23 cellular contexts compared by ENCODE assay signal in the genomic region with DNA sequence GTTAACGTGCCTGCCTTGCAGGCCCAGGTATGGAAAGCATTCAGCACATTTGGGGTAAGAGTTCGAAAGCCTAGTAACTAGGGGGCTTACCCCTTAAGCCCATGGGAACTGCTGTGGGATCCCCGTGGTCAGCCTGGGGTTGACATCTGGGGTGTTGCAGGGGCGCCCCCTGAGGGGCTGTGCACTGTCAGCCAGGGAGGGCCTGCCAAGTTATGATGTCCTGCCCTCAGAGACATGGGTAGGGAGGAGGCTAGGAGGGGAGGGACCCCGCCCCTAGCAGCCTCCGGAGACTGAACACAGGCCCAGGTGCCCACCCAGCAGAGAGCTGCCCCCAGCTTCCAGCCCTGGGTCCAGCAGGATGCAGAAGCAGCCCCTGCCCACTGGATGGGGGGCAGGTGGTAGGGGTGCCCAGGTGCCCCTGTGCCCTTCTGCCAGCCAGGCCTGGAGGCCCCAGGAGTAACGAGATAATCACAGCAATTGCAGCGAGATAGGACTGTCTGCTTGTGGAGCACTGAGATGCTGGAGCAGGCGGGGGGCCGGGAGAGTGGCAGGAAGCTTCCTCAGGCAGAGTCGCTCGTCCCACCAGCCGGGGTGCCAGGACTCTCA.
DNase-seq lines count a peak whose midpoint lies in the region; ATAC-seq, FAIRE-seq and TF ChIP-seq lines count a peak whose summit lies in the region.
"Had no signal": no experiment of that assay in that cellular context is flagged by ENCODE, and none has a peak within 500 bp of the region (broad histone marks: within the 10 kb centered on the region; RNA-seq: fewer than 3 reads in every experiment).

No MANE protein-coding gene starts in this region.

- H3K9me3 Mint-ChIP-seq in GM23338, result no peaks in the 10 kb centered on the region
- no peaks in the 10 kb centered on the region for H3K9me3 Mint-ChIP-seq in activated CD8-positive, alpha-beta memory T cell treated with anti-CD3 and anti-CD28 coated beads, Interleukin-2, amount 10 ng/mL, durations not matched to agents 7 days and 5 days (ENCODE audit: low read depth)
- H3K9me3 Mint-ChIP-seq: CD8-positive, alpha-beta memory T cell; HFFc6; IgD-negative memory B cell had no signal

- 34% methylated on average over 13 of the region's 13 CpGs for WGBS in GM12878 (ENCODE audit: insufficient coverage, insufficient replicate concordance, low lambda C conversion rate, missing lambda C conversion rate)
- 84% methylated on average over 13 of the region's 13 CpGs for WGBS in mesenchymal stem cell

- no peaks in the 10 kb centered on the region for H3K79me1 ChIP-seq in mesenchymal stem cell (replicated peaks; ENCODE audit: low read length, poor library complexity, severe bottlenecking)

- no peak overlapping the region for H3K27ac Mint-ChIP-seq in GM23338
- H3K27ac Mint-ChIP-seq in activated CD8-positive, alpha-beta memory T cell treated with anti-CD3 and anti-CD28 coated beads, Interleukin-2, amount 10 ng/mL, durations not matched to agents 7 days and 5 days, result no peak overlapping the region
- H3K27ac Mint-ChIP-seq: CD8-positive, alpha-beta memory T cell; HFFc6; IgD-negative memory B cell had no signal

- H4K8ac ChIP-seq in mesenchymal stem cell (ENCODE audit: low read length), result no peak overlapping the region

- TF ChIP-seq RAD21 in GM12878 (IDR thresholded peaks at IDR 0.05; ENCODE audit: insufficient read depth, low read depth, low read length), result no peak

- no peak overlapping the region for H2BK120ac ChIP-seq in mesenchymal stem cell (ENCODE audit: low read depth, low read length)

- no peak overlapping the region for H3K4ac ChIP-seq in mesenchymal stem cell (ENCODE audit: low read depth in 1 of 2, low read length in 2 of 2)

- H3K4me3 Mint-ChIP-seq in GM23338, result no peak overlapping the region
- H3K4me3 Mint-ChIP-seq in activated CD8-positive, alpha-beta memory T cell treated with anti-CD3 and anti-CD28 coated beads, Interleukin-2, amount 10 ng/mL, durations not matched to agents 7 days and 5 days, result no peak overlapping the region
- H3K4me3 Mint-ChIP-seq: CD8-positive, alpha-beta memory T cell; HFFc6 had no signal

- CTCF ChIA-PET in GM12878 (lab: Yijun Ruan, JAX), result interaction anchor here (0.7 to 1.1 kb wide), 2 partner anchors 30 to 31 kb away, joined by 3 read pairs; no protein-coding TSS in a partner anchor
- CTCF ChIA-PET in activated CD8-positive, alpha-beta memory T cell treated with anti-CD3 and anti-CD28 coated beads, Interleukin-2, amount 10 ng/mL, durations not matched to agents 7 days and 5 days (lab: Charles Lee), result no interaction called here

- RAD21 ChIA-PET in GM12878 (lab: Charles Lee; ENCODE audit: unreplicated experiment), result no interaction called here

- H3K27me3 ChIP-seq in GM23338 (ENCODE audit: insufficient read depth) (no peaks in the 10 kb centered on the region), GM12878 (replicated peaks in 1 of 2; ENCODE audit: control insufficient read depth in 2 of 2, insufficient read depth in 2 of 2, low read length in 1 of 2) (no peaks in the 10 kb centered on the region; a peak in 1 of 4 replicates), mesenchymal stem cell (ENCODE audit: control insufficient read depth in 1 of 2, insufficient read depth in 1 of 2, low read length in 2 of 2) (peaks cover 15 to 49% of the 10 kb centered on the region in 2 experiments)

- H3K18ac ChIP-seq in mesenchymal stem cell (ENCODE audit: low read depth in 1 of 2, low read length in 2 of 2), result no peak overlapping the region

- H3K4me1 ChIP-seq in GM23338 (ENCODE audit: insufficient read depth), result peaks cover 26% of the 10 kb centered on the region
- no peaks in the 10 kb centered on the region for H3K4me1 ChIP-seq in GM12878 (ENCODE audit: control insufficient read depth, insufficient read depth, low read length)
- H3K4me1 ChIP-seq in mesenchymal stem cell (ENCODE audit: control insufficient read depth, insufficient read depth, low read depth, low read length), result no peaks in the 10 kb centered on the region

- intact Hi-C loops in GM12878 (cut with micrococcal nuclease; ENCODE audit: unreplicated experiment), result no loop called here

- in situ Hi-C loops in GM12878 (cut with MboI), result no loop called here

- TF ChIP-seq CTCF in GM23338 (conservative IDR thresholded peaks at IDR 0.05; ENCODE audit: low read depth in 2 of 2) (peak; percentile 8 to 53; a peak in 2 of 4 replicates), GM12878 (IDR thresholded peaks at IDR 0.05 in 2 of 3, conservative IDR thresholded peaks at IDR 0.05 in 1 of 3; ENCODE audit: control insufficient read depth in 2 of 3, extremely low read depth in 1 of 3, insufficient read depth in 1 of 3, low read depth in 3 of 3, low read length in 3 of 3) (no peak)

- H2BK12ac ChIP-seq in mesenchymal stem cell (ENCODE audit: low read length in 2 of 2), result no peak overlapping the region

- no peak for FAIRE-seq in GM12878 (lab: Jason Lieb, UNC)
- FAIRE-seq: H54 had no signal

- no peak overlapping the region for H4K91ac ChIP-seq in mesenchymal stem cell (ENCODE audit: low read length)

- no peaks in the 10 kb centered on the region; the same call in 2 of the 3 replicates for H3K36me3 Mint-ChIP-seq in GM23338 (ENCODE audit: low read depth)
- H3K36me3 Mint-ChIP-seq in activated CD8-positive, alpha-beta memory T cell treated with anti-CD3 and anti-CD28 coated beads, Interleukin-2, amount 10 ng/mL, durations not matched to agents 7 days and 5 days, result no peaks in the 10 kb centered on the region
- H3K36me3 Mint-ChIP-seq: CD8-positive, alpha-beta memory T cell had no signal

- H3K9me3 ChIP-seq in GM12878 (replicated peaks; ENCODE audit: control insufficient read depth, insufficient read depth, low read length) (no peaks in the 10 kb centered on the region), mesenchymal stem cell (ENCODE audit: control insufficient read depth, low read length) (no peaks in the 10 kb centered on the region)

- H2BK15ac ChIP-seq in mesenchymal stem cell (ENCODE audit: low read depth, poor library complexity, severe bottlenecking), result peak overlapping the region; percentile 13

- H3K27ac ChIP-seq in GM23338 (ENCODE audit: low read depth) (no peak overlapping the region), GM12878 (ENCODE audit: control insufficient read depth, insufficient read depth) (no peak overlapping the region), mesenchymal stem cell (ENCODE audit: low read length, poor library complexity, severe bottlenecking) (no peak overlapping the region)
- H3K27ac ChIP-seq: C4-2B had no signal

- POLR2A ChIA-PET in GM12878 (lab: Charles Lee), result no interaction called here

- H3K79me2 ChIP-seq in GM23338 (replicated peaks; ENCODE audit: insufficient read depth) (no peaks in the 10 kb centered on the region), GM12878 (ENCODE audit: control insufficient read depth, insufficient read depth, low read length) (no peaks in the 10 kb centered on the region)

- H3K14ac ChIP-seq in mesenchymal stem cell (ENCODE audit: low read length in 2 of 2), result no peak overlapping the region

- H3K36me3 ChIP-seq in GM23338 (ENCODE audit: insufficient read depth), result no peaks in the 10 kb centered on the region
- H3K36me3 ChIP-seq in GM12878 (ENCODE audit: control insufficient read depth in 2 of 2, insufficient read depth in 2 of 2, low read length in 1 of 2), result no peaks in the 10 kb centered on the region
- H3K36me3 ChIP-seq in mesenchymal stem cell (ENCODE audit: control insufficient read depth in 1 of 2, insufficient read depth in 2 of 2, low read depth in 1 of 2, low read length in 2 of 2), result peaks cover 0 to 9% of the 10 kb centered on the region in 2 experiments

- no peak overlapping the region for H2BK5ac ChIP-seq in mesenchymal stem cell (ENCODE audit: low read depth, low read length, poor library complexity, severe bottlenecking)

- H2AFZ ChIP-seq in GM23338 (no peak overlapping the region), GM12878 (ENCODE audit: control insufficient read depth, low read depth, low read length) (no peak overlapping the region), mesenchymal stem cell (ENCODE audit: low read depth, low read length) (no peak overlapping the region)

- H4K20me1 ChIP-seq in GM23338 (replicated peaks; ENCODE audit: insufficient read depth) (no peaks in the 10 kb centered on the region), GM12878 (ENCODE audit: control insufficient read depth, insufficient read depth) (no peaks in the 10 kb centered on the region)

- peaks cover 42% of the 10 kb centered on the region for H3K4me1 Mint-ChIP-seq in GM23338
- no peaks in the 10 kb centered on the region for H3K4me1 Mint-ChIP-seq in activated CD8-positive, alpha-beta memory T cell treated with anti-CD3 and anti-CD28 coated beads, Interleukin-2, amount 10 ng/mL, durations not matched to agents 7 days and 5 days
- H3K4me1 Mint-ChIP-seq: CD8-positive, alpha-beta memory T cell had no signal

- no peak overlapping the region for H3K23ac ChIP-seq in mesenchymal stem cell (ENCODE audit: low read length in 2 of 2)

- peaks cover 10% of the 10 kb centered on the region; the same call in 1 of the 2 replicates for H3F3A ChIP-seq in GM23338 (replicated peaks; ENCODE audit: low read depth)

- SMC1A ChIA-PET in GM12878 (lab: Charles Lee; ENCODE audit: uncharacterized antibody, unreplicated experiment), result no interaction called here

- H3K9me2 ChIP-seq in GM23338 (ENCODE audit: insufficient read depth), result no peaks in the 10 kb centered on the region

- no peak overlapping the region for H2AK5ac ChIP-seq in mesenchymal stem cell (ENCODE audit: low read length, severe bottlenecking)

- no peak for TF ChIP-seq EP300 in GM12878 (IDR thresholded peaks at IDR 0.05; ENCODE audit: borderline replicate concordance in 1 of 2, control insufficient read depth in 1 of 2, low read depth in 2 of 2, low read length in 2 of 2)

- H3K4me3 ChIP-seq in GM23338 (no peak overlapping the region), GM12878 (no peak overlapping the region), mesenchymal stem cell (ENCODE audit: insufficient read depth in 1 of 2, low read depth in 1 of 2, low read length in 2 of 2) (no peak overlapping the region)

- no peak for TF ChIP-seq POLR2A in GM12878 (IDR thresholded peaks at IDR 0.05; ENCODE audit: low read depth, low read length)

- H3K27me3 Mint-ChIP-seq in GM23338 (ENCODE audit: insufficient read depth, low read depth, poor library complexity), result peaks cover 21% of the 10 kb centered on the region
- peaks cover 3% of the 10 kb centered on the region for H3K27me3 Mint-ChIP-seq in activated CD8-positive, alpha-beta memory T cell treated with anti-CD3 and anti-CD28 coated beads, Interleukin-2, amount 10 ng/mL, durations not matched to agents 7 days and 5 days

- BruUV-seq in GM12878 (replicated peaks; lab: Mats Ljungman, UMichigan), result no TSS peak

- ATAC-seq in GM23338 (peak; percentile 8; the same call in 2 of the 3 replicates), GM12878 (peak; percentile 21; the same call in 2 of the 3 replicates)
- ATAC-seq in activated CD8-positive, alpha-beta memory T cell treated with anti-CD3 and anti-CD28 coated beads, Interleukin-2, amount 10 ng/mL, durations not matched to agents 7 days and 5 days, result no peak
- ATAC-seq: Right ventricle myocardium inferior had no signal

- no peak overlapping the region for H3K4me2 ChIP-seq in GM23338
- no peak overlapping the region for H3K4me2 ChIP-seq in GM12878 (ENCODE audit: control insufficient read depth, insufficient read depth)
- no peak overlapping the region for H3K4me2 ChIP-seq in mesenchymal stem cell (ENCODE audit: low read length, poor library complexity, severe bottlenecking)

- DNase-seq in AG08396 (ENCODE audit: low spot score) (peak; percentile 4), GM23338 (ENCODE audit: low spot score) (no peak), GM12878 (ENCODE audit: low read depth, low spot score) (no peak), mesenchymal stem cell (no peak), NCI-H226 (no peak), SK-N-DZ (ENCODE audit: low spot score) (no peak), HPDE6-E6E7 (ENCODE audit: extremely low spot score) (no peak)
- no peak for DNase-seq in activated CD8-positive, alpha-beta memory T cell treated with anti-CD3 and anti-CD28 coated beads, Interleukin-2, amount 10 ng/mL, durations not matched to agents 7 days and 5 days
- DNase-seq: 8988T, Calu3, GDM1, HFFc6, Karpas-422, MV-4-11, NCI-H1105 treated with DMSO at 0.1 percent for 48 hours, NCI-H2029 treated with DMSO at 0.1 percent for 48 hours, NCI-H2171, NCI-H524 treated with DMSO at 0.1 percent for 48 hours had no signal

- no peak overlapping the region for H3K9ac ChIP-seq in GM12878 (ENCODE audit: control insufficient read depth, insufficient read depth, low read length)
- no peak overlapping the region for H3K9ac ChIP-seq in mesenchymal stem cell (ENCODE audit: low read length)

Comparison
In these comparisons a context has a peak if more than half of its experiments do, and no peak if none do; other contexts are left out.
1. CTCF ChIP-seq: peak in GM23338 (2 of 2); none in GM12878 (0 of 3).